In the genomic region with DNA sequence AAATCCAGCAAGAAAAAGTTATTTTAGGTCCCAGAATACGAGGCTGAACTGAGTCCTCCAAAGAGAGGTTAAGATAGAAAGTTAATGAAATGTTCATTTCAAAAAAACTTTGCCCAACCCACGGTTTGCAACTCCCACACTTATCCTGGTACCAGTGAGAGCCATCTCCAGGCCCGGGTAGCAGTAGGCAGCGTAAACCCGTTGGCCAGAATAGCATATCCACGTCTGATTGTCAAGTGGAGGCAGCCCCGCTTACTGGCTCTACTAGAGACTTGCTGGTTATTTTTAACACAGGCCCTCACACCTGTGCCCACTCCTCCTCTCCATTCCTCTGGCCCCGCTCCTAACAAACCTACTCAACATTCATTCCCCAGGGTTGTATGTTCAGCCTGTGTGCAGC, we compare ENCODE assay signal across 16 cellular contexts.
"Had no signal": no experiment of that assay in that cellular context is flagged by ENCODE, and none has a peak within 500 bp of the region (broad histone marks: within the 10 kb centered on the region; RNA-seq: fewer than 3 reads in every experiment).

No MANE protein-coding gene starts in this region.

- H3K4me1 ChIP-seq: breast epithelium had no signal

- H3K27ac ChIP-seq: ascending aorta, breast epithelium, coronary artery, heart right ventricle, spleen had no signal

- DNase-seq: activated CD4-positive, alpha-beta T cell treated with anti-CD3 and anti-CD28 coated beads, Interleukin-2, amount 10 ng/mL, durations not matched to agents 24 days and 14 days; activated CD4-positive, CD25-positive, alpha-beta regulatory T cell; activated CD8-positive, alpha-beta T cell treated with anti-CD3 and anti-CD28 coated beads, Interleukin-2, amount 10 ng/mL, durations not matched to agents 7 days and 5 days; activated gamma-delta T cell treated with Interleukin-2 at 50 U/mL for 16 hours; activated T-cell treated with anti-CD3 and anti-CD28 coated beads, Interleukin-2, amount 50 U/mL, for 1 hour; cerebellar nuclear complex; heart right ventricle; islet precursor cell; left colon; naive thymus-derived CD8-positive, alpha-beta T cell; spleen; stimulated activated CD4-positive, alpha-beta T cell treated with anti-CD3 and anti-CD28 coated beads, Interleukin-4, amount 100 ng/mL, for 24 hours; stimulated activated naive CD4-positive, alpha-beta T cell treated with Interleukin-2 at 50 U/mL for 16 hours had no signal

- H3K36me3 ChIP-seq: ascending aorta, breast epithelium had no signal

- H3K4me3 ChIP-seq: ascending aorta, breast epithelium, coronary artery, heart right ventricle, spleen had no signal

- H3K27me3 ChIP-seq: ascending aorta, breast epithelium, heart right ventricle, spleen had no signal

- ATAC-seq: activated CD8-positive, alpha-beta T cell treated with anti-CD3 and anti-CD28 coated beads, Interleukin-2, amount 10 ng/mL, durations not matched to agents 7 days and 5 days; left colon; naive thymus-derived CD8-positive, alpha-beta T cell had no signal
